8 cellular contexts compared by ENCODE assay signal in genomic region chr15:84736375-84736774, GRCh38. TPM values are rescaled to one million over a fixed set of nuclear protein-coding genes. Genes with fewer than 3 reads are reported as not detected.
A peak's percentile ranks its signal among the peaks of the same experiment; 100 is the strongest.
DNase-seq lines count a peak whose midpoint lies in the region; ATAC-seq, FAIRE-seq and TF ChIP-seq lines count a peak whose summit lies in the region.

No MANE protein-coding gene starts in this region.

- no peak for DNase-seq in A549 (ENCODE audit: low read depth in 1 of 2, low spot score in 1 of 2)
- peak; percentile 26 for DNase-seq in MV-4-11 (lab: John Stamatoyannopoulos, UW)
- peak; percentile 88 for DNase-seq in activated naive CD4-positive, alpha-beta T cell treated with anti-CD3 and anti-CD28 coated beads, Interleukin-2, amount 10 ng/mL, durations not matched to agents 7 days and 5 days
- DNase-seq in caudate nucleus (lab: John Stamatoyannopoulos, UW), result no peak
- no peak for DNase-seq in NCI-H2107 (lab: John Stamatoyannopoulos, UW)

- H3K4me1 ChIP-seq in A549, result peaks cover 41% of the 10 kb centered on the region
- H3K4me1 ChIP-seq in thymus (ENCODE audit: control insufficient read depth, insufficient read depth, low read length), result peaks cover 27% of the 10 kb centered on the region

- H3K27me3 Mint-ChIP-seq in activated naive CD4-positive, alpha-beta T cell treated with anti-CD3 and anti-CD28 coated beads, Interleukin-2, amount 10 ng/mL, durations not matched to agents 7 days and 5 days, result no peaks in the 10 kb centered on the region

- H3K9me3 Mint-ChIP-seq in activated naive CD4-positive, alpha-beta T cell treated with anti-CD3 and anti-CD28 coated beads, Interleukin-2, amount 10 ng/mL, durations not matched to agents 7 days and 5 days, result no peaks in the 10 kb centered on the region

- WGBS in A549 (ENCODE audit: missing lambda C conversion rate), result 98% methylated on average over 5 of the region's 5 CpGs
- 51% methylated on average over 5 of the region's 5 CpGs for WGBS in thymus

- TF ChIP-seq RAD21 in A549 (conservative IDR thresholded peaks at IDR 0.05 in 1 of 2, IDR thresholded peaks at IDR 0.05 in 1 of 2), result no peak

- no peak for FAIRE-seq in A549 (lab: Jason Lieb, UNC)

- POLR2A ChIA-PET in A549 (lab: Yijun Ruan, JAX), result interaction anchor here (0.6 to 5.5 kb wide), 3 partner anchors 11 to 79 kb away, joined by 4 to 119 read pairs (median 33); partner anchors contain the start of gene SEC11A

- H3K27me3 ChIP-seq in thymus (ENCODE audit: control insufficient read depth, insufficient read depth), result no peaks in the 10 kb centered on the region

- H3K4me3 Mint-ChIP-seq in activated naive CD4-positive, alpha-beta T cell treated with anti-CD3 and anti-CD28 coated beads, Interleukin-2, amount 10 ng/mL, durations not matched to agents 7 days and 5 days, result peak overlapping the region; percentile 8

- H3K27ac Mint-ChIP-seq in activated naive CD4-positive, alpha-beta T cell treated with anti-CD3 and anti-CD28 coated beads, Interleukin-2, amount 10 ng/mL, durations not matched to agents 7 days and 5 days, result peak overlapping the region; percentile 94

- no peak for TF ChIP-seq CTCF in A549 (IDR thresholded peaks at IDR 0.05)

- H3K4me1 Mint-ChIP-seq in activated naive CD4-positive, alpha-beta T cell treated with anti-CD3 and anti-CD28 coated beads, Interleukin-2, amount 10 ng/mL, durations not matched to agents 7 days and 5 days, result peaks cover 62% of the 10 kb centered on the region

- H3K4me2 ChIP-seq in A549, result peak overlapping the region; percentile 71; the same call in 1 of the 3 replicates

- CTCF ChIA-PET in A549 (lab: Yijun Ruan, JAX), result interaction anchor here (0.6 to 2.5 kb wide), 6 partner anchors 13 to 193 kb away, joined by 3 to 18 read pairs (median 5); no protein-coding TSS in a partner anchor
- CTCF ChIA-PET in activated naive CD4-positive, alpha-beta T cell treated with anti-CD3 and anti-CD28 coated beads, Interleukin-2, amount 10 ng/mL, durations not matched to agents 7 days and 5 days (lab: Charles Lee), result interaction anchor here (1.7 to 3.5 kb wide), 5 partner anchors 9 to 19 kb away, joined by 8 to 21 read pairs (median 11); partner anchors contain the start of gene SEC11A

- H3K27ac ChIP-seq in A549, result peak overlapping the region; percentile 82 to 91
- H3K27ac ChIP-seq in thymus (ENCODE audit: low read depth), result peak overlapping the region; percentile 76
- H3K27ac ChIP-seq in caudate nucleus (ENCODE audit: low read depth, low read length), result no peak overlapping the region

- ATAC-seq in A549 (no peak), GM21515 (IDR thresholded peaks at IDR 0.05; ENCODE audit: unreplicated experiment) (peak; percentile 63), HG03520 (IDR thresholded peaks at IDR 0.05; ENCODE audit: unreplicated experiment) (no peak)

- peaks cover under 1% of the 10 kb centered on the region for H3K36me3 Mint-ChIP-seq in activated naive CD4-positive, alpha-beta T cell treated with anti-CD3 and anti-CD28 coated beads, Interleukin-2, amount 10 ng/mL, durations not matched to agents 7 days and 5 days

- no peak for TF ChIP-seq POLR2A in A549 (IDR thresholded peaks at IDR 0.05; ENCODE audit: low read length)

- TF ChIP-seq EP300 in A549 (IDR thresholded peaks at IDR 0.05), result no peak

- H3K4me3 ChIP-seq in A549 (no peak overlapping the region), thymus (ENCODE audit: low read length) (no peak overlapping the region)

- H3K36me3 ChIP-seq in thymus (ENCODE audit: control insufficient read depth, insufficient read depth), result no peaks in the 10 kb centered on the region

- no peaks in the 10 kb centered on the region for H3K9me3 ChIP-seq in A549
- no peaks in the 10 kb centered on the region for H3K9me3 ChIP-seq in thymus (ENCODE audit: control insufficient read depth)

TF ChIP-seq in A549, 52 proteins besides CTCF, POLR2A, EP300 and RAD21:
- no peak for TF ChIP-seq ZC3H11A (IDR thresholded peaks at IDR 0.05)

RNA-seq across cellular contexts. Expression of gene ZNF592, which starts 12.0 kb away (rescaled TPM):
- 12.4 and 15.6 TPM in 2 replicates for polyA plus RNA-seq in A549 (2011; rRNA removed)
- 14.5 and 20.8 TPM in 2 replicates for polyA plus RNA-seq in A549 (2012; cell fraction: cytosol; rRNA removed)
- polyA plus RNA-seq in A549 (2012; cell fraction: nucleus; rRNA removed), result 29.2 and 40.6 TPM in 2 replicates
- 12.9 to 14.3 TPM (median 13.9 TPM) in 3 replicates for polyA plus RNA-seq in A549 (2017; fragmentation: RNase III; extraction: RNeasy Plus Mini Kit Qiagen cat#74134 plus additional on column Dnase treatment)
- polyA minus RNA-seq in A549 (2011; rRNA and poly(A)+ RNA removed), result 25.7 and 27.9 TPM in 2 replicates
- 9.7 TPM for polyA plus RNA-seq in thymus

RNA-seq across cellular contexts. Expression of gene SEC11A, which starts 20.4 kb away (rescaled TPM):
- polyA plus RNA-seq in A549 (2011; rRNA removed) (237 and 490 TPM in 2 replicates), A549 (2017; fragmentation: RNase III; extraction: RNeasy Plus Mini Kit Qiagen cat#74134 plus additional on column Dnase treatment) (369 to 396 TPM (median 380 TPM) in 3 replicates), thymus (158 TPM)
- polyA plus RNA-seq in A549 (2012; cell fraction: cytosol; rRNA removed), result 127 and 147 TPM in 2 replicates
- polyA plus RNA-seq in A549 (2012; cell fraction: nucleus; rRNA removed), result 50.4 and 80.1 TPM in 2 replicates
- 88.6 and 117 TPM in 2 replicates for polyA minus RNA-seq in A549 (2011; rRNA and poly(A)+ RNA removed)

Comparison
In these comparisons a context has a peak if more than half of its experiments do, and no peak if none do; other contexts are left out.
1. DNase-seq: peak in MV-4-11 (single experiment) and activated naive CD4-positive, alpha-beta T cell treated with anti-CD3 and anti-CD28 coated beads, Interleukin-2, amount 10 ng/mL, durations not matched to agents 7 days and 5 days (single experiment); none in A549 (0 of 2), caudate nucleus (0 of 61) and NCI-H2107 (single experiment).